18 cellular contexts compared by ENCODE assay signal in the genomic region with DNA sequence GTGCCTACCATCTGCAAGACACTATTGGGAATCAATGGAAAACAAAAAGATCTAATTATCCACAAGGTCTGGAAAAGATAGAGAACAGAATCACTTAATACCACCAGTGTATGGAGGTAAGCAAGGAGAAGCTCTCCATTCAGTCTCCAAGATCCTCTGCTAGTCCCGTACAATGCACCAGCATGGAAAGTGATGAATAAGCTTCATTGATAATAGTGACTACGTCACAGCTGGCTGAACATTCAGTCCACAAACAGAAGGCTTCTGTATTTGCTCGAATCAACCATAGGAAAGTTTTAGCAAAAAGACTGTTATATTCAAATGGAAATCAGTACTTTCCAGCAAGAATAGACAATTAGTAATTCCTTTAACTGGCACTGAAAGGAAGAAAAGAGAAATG. TPM values are rescaled to one million over a fixed set of nuclear protein-coding genes. Genes with fewer than 3 reads are reported as not detected.
DNase-seq lines count a peak whose midpoint lies in the region; ATAC-seq and TF ChIP-seq lines count a peak whose summit lies in the region.
"Had no signal": no experiment of that assay in that cellular context is flagged by ENCODE, and none has a peak within 500 bp of the region (broad histone marks: within the 10 kb centered on the region; RNA-seq: fewer than 3 reads in every experiment).

No MANE protein-coding gene starts in this region.

- no peaks in the 10 kb centered on the region for H3K36me3 ChIP-seq in neural progenitor cell
- H3K36me3 ChIP-seq in CD4-positive, alpha-beta memory T cell (ENCODE audit: insufficient read depth, low read length), result no peaks in the 10 kb centered on the region
- H3K36me3 ChIP-seq in Peyer's patch, result no peaks in the 10 kb centered on the region

- peak overlapping the region; percentile 23 for H3K4me2 ChIP-seq in neural progenitor cell
- H3K4me2 ChIP-seq: PC-9 had no signal

- peak; percentile 97 for DNase-seq in Ammon's horn (ENCODE audit: low spot score)
- DNase-seq in astrocyte of the spinal cord (ENCODE audit: low read depth, low spot score), result peak; percentile 1
- DNase-seq in Right ventricle myocardium superior, result no peak
- peak; percentile 56 for DNase-seq in neural progenitor cell (ENCODE audit: low spot score)
- DNase-seq in NCI-H146 (lab: John Stamatoyannopoulos, UW), result no peak
- DNase-seq in CD4-positive, alpha-beta memory T cell, result no peak
- no peak for DNase-seq in Peyer's patch
- DNase-seq: activated CD4-positive, alpha-beta memory T cell treated with anti-CD3 and anti-CD28 coated beads, Interleukin-2, amount 10 ng/mL, durations not matched to agents 7 days and 5 days; amniotic stem cell; Caco-2; immature natural killer cell; NCI-H1694; NCI-H510A; PC-9; SW 1271 had no signal

- POLR2A ChIA-PET in CD4-positive, alpha-beta memory T cell (lab: Charles Lee; ENCODE audit: partially characterized antibody), result no interaction called here

- no peaks in the 10 kb centered on the region for H3K36me3 Mint-ChIP-seq in neural progenitor cell
- no peaks in the 10 kb centered on the region for H3K36me3 Mint-ChIP-seq in CD4-positive, alpha-beta memory T cell
- H3K36me3 Mint-ChIP-seq: immature natural killer cell had no signal

- H3K4me1 Mint-ChIP-seq in neural progenitor cell, result peaks cover 13% of the 10 kb centered on the region
- H3K4me1 Mint-ChIP-seq in CD4-positive, alpha-beta memory T cell, result peaks cover 0 to 1% (median 0%) of the 10 kb centered on the region in 4 donors
- H3K4me1 Mint-ChIP-seq: activated CD4-positive, alpha-beta memory T cell treated with anti-CD3 and anti-CD28 coated beads, Interleukin-2, amount 10 ng/mL, durations not matched to agents 7 days and 5 days; immature natural killer cell had no signal

- TF ChIP-seq POLR2A in Peyer's patch (IDR thresholded peaks at IDR 0.05), result no peak

- intact Hi-C loops in Right ventricle myocardium superior (cut with DNase I), result no loop called here
- intact Hi-C loops in CD4-positive, alpha-beta memory T cell (cut with micrococcal nuclease), result no loop called here

- no peaks in the 10 kb centered on the region for H3K27me3 Mint-ChIP-seq in neural progenitor cell (ENCODE audit: insufficient read depth, low read depth)
- H3K27me3 Mint-ChIP-seq in CD4-positive, alpha-beta memory T cell, result peaks cover 0 to 1% of the 10 kb centered on the region in 2 donors
- H3K27me3 Mint-ChIP-seq: activated CD4-positive, alpha-beta memory T cell treated with anti-CD3 and anti-CD28 coated beads, Interleukin-2, amount 10 ng/mL, durations not matched to agents 7 days and 5 days had no signal

- no peak for TF ChIP-seq CTCF in astrocyte of the spinal cord (IDR thresholded peaks at IDR 0.05; ENCODE audit: low read depth, low read length)
- no peak for TF ChIP-seq CTCF in neural progenitor cell (IDR thresholded peaks at IDR 0.05)
- no peak for TF ChIP-seq CTCF in Peyer's patch (IDR thresholded peaks at IDR 0.05)

- H3K4me1 ChIP-seq in neural progenitor cell (peaks cover 31% of the 10 kb centered on the region), Peyer's patch (no peaks in the 10 kb centered on the region)
- H3K4me1 ChIP-seq in CD4-positive, alpha-beta memory T cell (ENCODE audit: insufficient read depth, low read length), result no peaks in the 10 kb centered on the region
- H3K4me1 ChIP-seq: Caco-2 had no signal

- no peak overlapping the region for H3K9ac ChIP-seq in neural progenitor cell

- no peaks in the 10 kb centered on the region for H3K79me2 ChIP-seq in neural progenitor cell (ENCODE audit: low read depth)

- peak; percentile 84 for ATAC-seq in Right ventricle myocardium superior (ENCODE audit: poor library complexity)
- no peak for ATAC-seq in HG02870 (IDR thresholded peaks at IDR 0.05; ENCODE audit: unreplicated experiment)

- no peaks in the 10 kb centered on the region for H3K9me3 Mint-ChIP-seq in neural progenitor cell
- peaks cover 0 to 4% (median 0%) of the 10 kb centered on the region in 8 donors for H3K9me3 Mint-ChIP-seq in CD4-positive, alpha-beta memory T cell
- H3K9me3 Mint-ChIP-seq: activated CD4-positive, alpha-beta memory T cell treated with anti-CD3 and anti-CD28 coated beads, Interleukin-2, amount 10 ng/mL, durations not matched to agents 7 days and 5 days; activated T-helper 2 cell treated with anti-CD3 and anti-CD28 coated beads, Interferon-gamma antibody, Interleukin-2, Interleukin-4, amounts not matched to agents 10 μg/mL and 5 μg/mL and 100 μg/mL, durations not matched to agents 14 hours and 24 hours and 36 hours; immature natural killer cell had no signal

- H3K27me3 ChIP-seq in neural progenitor cell (no peaks in the 10 kb centered on the region), Peyer's patch (no peaks in the 10 kb centered on the region)
- no peaks in the 10 kb centered on the region for H3K27me3 ChIP-seq in CD4-positive, alpha-beta memory T cell (ENCODE audit: insufficient read depth, low read length)

- H3K4me3 ChIP-seq in astrocyte of the spinal cord (ENCODE audit: low read depth, low read length), result no peak overlapping the region
- H3K4me3 ChIP-seq in neural progenitor cell, result no peak overlapping the region
- no peak overlapping the region for H3K4me3 ChIP-seq in CD4-positive, alpha-beta memory T cell (ENCODE audit: low read length in 2 of 2)
- no peak overlapping the region for H3K4me3 ChIP-seq in Peyer's patch
- H3K4me3 ChIP-seq: PC-9 had no signal

- in situ Hi-C loops in astrocyte of the spinal cord (cut with HindIII; ENCODE audit: low sequenced_read_pairs), result no loop called here

- H3K9me3 ChIP-seq in neural progenitor cell (ENCODE audit: low read depth) (no peaks in the 10 kb centered on the region), Peyer's patch (no peaks in the 10 kb centered on the region)
- H3K9me3 ChIP-seq in CD4-positive, alpha-beta memory T cell (ENCODE audit: control insufficient read depth in 1 of 2, low read length in 2 of 2), result no peaks in the 10 kb centered on the region
- H3K9me3 ChIP-seq: Caco-2 had no signal

- H3K27ac ChIP-seq in neural progenitor cell, result peak overlapping the region; percentile 22
- H3K27ac ChIP-seq in CD4-positive, alpha-beta memory T cell (ENCODE audit: low read depth, low read length), result no peak overlapping the region
- H3K27ac ChIP-seq in Peyer's patch, result peak overlapping the region in 1 of 4 donors; percentile 28
- H3K27ac ChIP-seq: PC-9 had no signal

- H3K27ac Mint-ChIP-seq in neural progenitor cell, result no peak overlapping the region
- no peak overlapping the region for H3K27ac Mint-ChIP-seq in CD4-positive, alpha-beta memory T cell
- H3K27ac Mint-ChIP-seq: activated CD4-positive, alpha-beta memory T cell treated with anti-CD3 and anti-CD28 coated beads, Interleukin-2, amount 10 ng/mL, durations not matched to agents 7 days and 5 days; activated T-helper 2 cell treated with anti-CD3 and anti-CD28 coated beads, Interferon-gamma antibody, Interleukin-2, Interleukin-4, amounts not matched to agents 10 μg/mL and 5 μg/mL and 100 μg/mL, durations not matched to agents 14 hours and 24 hours and 36 hours; immature natural killer cell had no signal

- H4K20me1 ChIP-seq in neural progenitor cell (ENCODE audit: low read depth), result no peaks in the 10 kb centered on the region

- H2AFZ ChIP-seq in neural progenitor cell (replicated peaks), result no peak overlapping the region
- H2AFZ ChIP-seq: PC-9 had no signal

- no peaks in the 10 kb centered on the region for H3F3A ChIP-seq in neural progenitor cell (ENCODE audit: low read depth)

- no peak overlapping the region for H3K4me3 Mint-ChIP-seq in neural progenitor cell
- H3K4me3 Mint-ChIP-seq in CD4-positive, alpha-beta memory T cell, result no peak overlapping the region
- H3K4me3 Mint-ChIP-seq: activated CD4-positive, alpha-beta memory T cell treated with anti-CD3 and anti-CD28 coated beads, Interleukin-2, amount 10 ng/mL, durations not matched to agents 7 days and 5 days; immature natural killer cell had no signal

- CTCF ChIA-PET in CD4-positive, alpha-beta memory T cell (lab: Charles Lee; ENCODE audit: partially characterized antibody), result interaction anchor here (1.1 kb wide), 1 partner anchor 107 kb away, joined by 4 read pairs; no protein-coding TSS in a partner anchor

RNA-seq across cellular contexts. Expression of a gene that starts 42.9 kb away (rescaled TPM):
- total RNA-seq in Right ventricle myocardium superior (2.9 TPM), neural progenitor cell (ENCODE audit: low replicate concordance) (2.7 and 4.1 TPM in 2 replicates), Peyer's patch (1 to 10 TPM in 1 of 4 donors, under 1 TPM in 1, not detected in 2; 0.67 to 3.0 TPM)
- under 1 TPM; 0.22 to 0.44 TPM for total RNA-seq in CD4-positive, alpha-beta memory T cell
- polyA plus RNA-seq in CD4-positive, alpha-beta memory T cell, result not detected
- total RNA-seq: A673; activated T-helper 2 cell treated with anti-CD3 and anti-CD28 coated beads, Interferon-gamma antibody, Interleukin-2, Interleukin-4, amounts not matched to agents 10 μg/mL and 5 μg/mL and 100 μg/mL, durations not matched to agents 14 hours and 24 hours and 36 hours; PC-9 had no signal
- polyA plus RNA-seq: immature natural killer cell had no signal

Comparison
In these comparisons a context has a peak if more than half of its experiments do, and no peak if none do; other contexts are left out.
1. DNase-seq: peak in Ammon's horn (single experiment), astrocyte of the spinal cord (single experiment) and neural progenitor cell (single experiment); none in Right ventricle myocardium superior (single experiment), NCI-H146 (single experiment), CD4-positive, alpha-beta memory T cell (0 of 5) and Peyer's patch (0 of 3).